In genomic region chr3:147318900-147319299, GRCh38 we compare ENCODE assay signal across 18 cellular contexts.
A peak's percentile ranks its signal among the peaks of the same experiment; 100 is the strongest.
DNase-seq lines count a peak whose midpoint lies in the region; ATAC-seq, FAIRE-seq and TF ChIP-seq lines count a peak whose summit lies in the region.
"Had no signal": no experiment of that assay in that cellular context is flagged by ENCODE, and none has a peak within 500 bp of the region (broad histone marks: within the 10 kb centered on the region; RNA-seq: fewer than 3 reads in every experiment).

No MANE protein-coding gene starts in this region.

- TF ChIP-seq CTCF in GM12878 (IDR thresholded peaks at IDR 0.05 in 2 of 3, conservative IDR thresholded peaks at IDR 0.05 in 1 of 3; ENCODE audit: control insufficient read depth in 2 of 3, extremely low read depth in 1 of 3, insufficient read depth in 1 of 3, low read depth in 3 of 3, low read length in 3 of 3), result no peak

- H2AFZ ChIP-seq in GM12878 (ENCODE audit: control insufficient read depth, low read depth, low read length), result no peak overlapping the region

- FAIRE-seq in GM12878 (lab: Jason Lieb, UNC) (no peak), GM12891 (lab: Jason Lieb, UNC) (no peak)
- FAIRE-seq: G401.6, HTR-8/SVneo had no signal

- TF ChIP-seq POLR2A in GM12878 (IDR thresholded peaks at IDR 0.05; ENCODE audit: low read depth, low read length) (no peak), GM12891 (IDR thresholded peaks at IDR 0.05; ENCODE audit: low read depth, low read length) (no peak)

- SMC1A ChIA-PET in GM12878 (lab: Charles Lee; ENCODE audit: uncharacterized antibody, unreplicated experiment), result no interaction called here

- no peaks in the 10 kb centered on the region for H3K27me3 ChIP-seq in GM12878 (replicated peaks in 1 of 2; ENCODE audit: control insufficient read depth in 2 of 2, insufficient read depth in 2 of 2, low read length in 1 of 2)
- H3K27me3 ChIP-seq: SJSA1 had no signal

- RAD21 ChIA-PET in GM12878 (lab: Charles Lee; ENCODE audit: unreplicated experiment), result no interaction called here

- no peak overlapping the region for H3K4me2 ChIP-seq in GM12878 (ENCODE audit: control insufficient read depth, insufficient read depth)

- H3K9me3 ChIP-seq in GM12878 (replicated peaks; ENCODE audit: control insufficient read depth, insufficient read depth, low read length), result no peaks in the 10 kb centered on the region
- H3K9me3 ChIP-seq: SJSA1 had no signal

- H3K9ac ChIP-seq in GM12878 (ENCODE audit: control insufficient read depth, insufficient read depth, low read length), result no peak overlapping the region

- CTCF ChIA-PET in GM12878 (lab: Yijun Ruan, JAX), result no interaction called here

- H3K4me1 ChIP-seq in GM12878 (ENCODE audit: control insufficient read depth, insufficient read depth, low read length), result no peaks in the 10 kb centered on the region
- H3K4me1 ChIP-seq: SJSA1 had no signal

- no peak for TF ChIP-seq RAD21 in GM12878 (IDR thresholded peaks at IDR 0.05; ENCODE audit: insufficient read depth, low read depth, low read length)

- BruUV-seq in GM12878 (replicated peaks; lab: Mats Ljungman, UMichigan), result no TSS peak

- no peak for ATAC-seq in GM12878

- POLR2A ChIA-PET in GM12878 (lab: Charles Lee), result no interaction called here

- DNase-seq in GM03348 (ENCODE audit: low spot score) (peak; percentile 19), Kasumi-1 (lab: John Stamatoyannopoulos, UW) (peak; percentile 10 to 33), GM12878 (ENCODE audit: low read depth, low spot score) (no peak), myocyte (ENCODE audit: low read depth) (peak; percentile 53), SIG-M5 treated with dmso at 0.1 percent for 504 hours (lab: John Stamatoyannopoulos, UW; ENCODE audit: unreplicated experiment) (no peak), GM19238 (ENCODE audit: insufficient read length, low spot score) (no peak), GM12891 (ENCODE audit: insufficient read length, low spot score) (no peak)
- DNase-seq: DND-41, HFFc6, NCI-H1092 treated with DMSO at 0.1 percent for 48 hours, NCI-H2081 treated with DMSO at 0.1 percent for 48 hours, NCI-H446 treated with DMSO at 0.1 percent for 48 hours, NCI-H748 treated with DMSO at 0.1 percent for 48 hours, SW 1271, T-helper 2 cell had no signal

- no peaks in the 10 kb centered on the region for H3K79me2 ChIP-seq in GM12878 (ENCODE audit: control insufficient read depth, insufficient read depth, low read length)

- intact Hi-C loops in GM12878 (cut with micrococcal nuclease; ENCODE audit: unreplicated experiment), result no loop called here

- in situ Hi-C loops in GM12878 (cut with MboI), result no loop called here

- TF ChIP-seq EP300 in GM12878 (IDR thresholded peaks at IDR 0.05; ENCODE audit: borderline replicate concordance in 1 of 2, control insufficient read depth in 1 of 2, low read depth in 2 of 2, low read length in 2 of 2), result no peak

- WGBS in GM12878 (ENCODE audit: insufficient coverage, insufficient replicate concordance, low lambda C conversion rate, missing lambda C conversion rate), result 58% methylated on average over 3 of the region's 3 CpGs

- H3K36me3 ChIP-seq in GM12878 (ENCODE audit: control insufficient read depth in 2 of 2, insufficient read depth in 2 of 2, low read length in 1 of 2), result no peaks in the 10 kb centered on the region
- H3K36me3 ChIP-seq: SJSA1 had no signal

- no peaks in the 10 kb centered on the region for H4K20me1 ChIP-seq in GM12878 (ENCODE audit: control insufficient read depth, insufficient read depth)

- H3K4me3 ChIP-seq in GM12878, result no peak overlapping the region
- H3K4me3 ChIP-seq: SJSA1 had no signal

- H3K27ac ChIP-seq in GM12878 (ENCODE audit: control insufficient read depth, insufficient read depth), result no peak overlapping the region
- H3K27ac ChIP-seq: SJSA1 had no signal

TF ChIP-seq in GM12878, 131 proteins besides CTCF, POLR2A, EP300 and RAD21:
- TF ChIP-seq NBN (IDR thresholded peaks at IDR 0.05), result no peak
- peak; percentile 39; the same call in 1 of the 2 replicates for TF ChIP-seq REST (IDR thresholded peaks at IDR 0.05; ENCODE audit: low read depth, low read length)
- TF ChIP-seq ESRRA (IDR thresholded peaks at IDR 0.05; ENCODE audit: low read length), result no peak
- no peak for TF ChIP-seq RBBP5 (conservative IDR thresholded peaks at IDR 0.05)

TF ChIP-seq in GM12891, 5 proteins besides CTCF, POLR2A, EP300 and RAD21:
- TF ChIP-seq PAX5 (IDR thresholded peaks at IDR 0.05; ENCODE audit: insufficient read depth, low read length, severe bottlenecking), result no peak
- no peak for TF ChIP-seq SPI1 (IDR thresholded peaks at IDR 0.05; ENCODE audit: low read depth, low read length)
- no peak for TF ChIP-seq TAF1 (IDR thresholded peaks at IDR 0.05; ENCODE audit: low read depth, low read length)
- no peak for TF ChIP-seq POU2F2 (IDR thresholded peaks at IDR 0.05; ENCODE audit: low read depth, low read length)
- no peak for TF ChIP-seq POLR2AphosphoS5 (IDR thresholded peaks at IDR 0.05; ENCODE audit: low read depth, low read length)

Comparison
In these comparisons a context has a peak if more than half of its experiments do, and no peak if none do; other contexts are left out.
1. DNase-seq: peak in GM03348 (single experiment), Kasumi-1 (2 of 2) and myocyte (single experiment); none in GM12878 (single experiment), SIG-M5 treated with dmso at 0.1 percent for 504 hours (single experiment), GM19238 (single experiment) and GM12891 (single experiment).